Comparison of ENCODE assay signal across 7 cellular contexts in the genomic region with DNA sequence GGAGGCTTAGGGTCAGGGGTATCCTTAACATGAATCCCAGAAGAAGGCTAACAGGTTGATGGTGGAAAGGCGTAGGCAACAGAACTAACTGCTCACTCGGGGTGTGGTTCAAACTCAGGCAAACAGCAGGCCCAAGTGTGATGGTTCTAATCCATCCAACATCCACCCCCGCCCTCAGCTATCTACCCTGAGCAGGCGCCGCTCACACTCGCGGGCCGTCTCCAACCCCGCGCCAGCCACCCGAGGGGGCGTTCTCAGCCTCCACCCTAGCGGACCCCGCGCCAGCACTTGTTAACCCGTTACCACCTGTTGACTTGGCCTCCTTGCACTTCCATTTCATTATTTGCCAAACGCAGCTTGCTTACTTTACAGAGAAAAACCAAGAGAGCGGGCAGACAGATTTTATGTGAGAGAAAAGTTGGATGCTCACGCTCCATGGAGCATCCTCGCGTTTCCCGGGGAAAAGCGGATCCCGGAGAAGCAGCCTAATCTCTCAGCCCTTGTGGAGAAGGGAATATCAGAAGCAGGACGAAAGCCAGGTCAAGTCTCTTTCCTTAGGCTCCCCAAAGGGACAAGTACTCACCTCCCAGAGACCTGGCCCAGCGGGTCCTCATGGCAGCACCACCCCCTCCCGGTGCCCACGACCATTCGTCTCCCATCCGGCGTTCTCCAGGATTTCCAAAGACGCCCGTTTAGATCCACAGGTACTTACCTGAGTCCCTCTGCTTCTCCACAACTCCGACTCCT. TPM values are rescaled to one million over a fixed set of nuclear protein-coding genes. Genes with fewer than 3 reads are reported as not detected.
A peak's percentile ranks its signal among the peaks of the same experiment; 100 is the strongest.
DNase-seq lines count a peak whose midpoint lies in the region; ATAC-seq, FAIRE-seq and TF ChIP-seq lines count a peak whose summit lies in the region.

No MANE protein-coding gene starts in this region.

- peak overlapping the region; percentile 62; the same call in 1 of the 2 replicates for H3K4me3 ChIP-seq in HEK293 (ENCODE audit: low read depth, low read length)

- H3K4me1 ChIP-seq in HEK293 (ENCODE audit: control insufficient read depth, insufficient read depth, low read length) = no peaks in the 10 kb centered on the region; the same call in 1 of the 2 replicates

- peaks cover 21% of the 10 kb centered on the region for H3K27me3 Mint-ChIP-seq in WTC11 (ENCODE audit: low read depth)

- TF ChIP-seq CTCF in HEK293 (tag by site-specific recombination; IDR thresholded peaks at IDR 0.05) (no peak), WTC11 (IDR thresholded peaks at IDR 0.05) (no peak)

- peak overlapping the region; percentile 80 for H3K4me3 Mint-ChIP-seq in WTC11

- DNase-seq in WTC11 (ENCODE audit: low spot score) = peak; percentile 56
- peak; percentile 2 for DNase-seq in glomerular visceral epithelial cell (ENCODE audit: extremely low spot score)
- peak; percentile 53 for DNase-seq in pons (ENCODE audit: low spot score)
- DNase-seq in urothelium cell line (ENCODE audit: low spot score) = no peak
- DNase-seq in germinal center (ENCODE audit: low spot score) = no peak

- peaks cover 16% of the 10 kb centered on the region for H3K4me1 Mint-ChIP-seq in WTC11

- 0 out of 2 replicates have a peak, but pooled peaks cover 7% of the 10 kb centered on the region for H3K36me3 Mint-ChIP-seq in WTC11

- POLR2A ChIA-PET in HEK293 (lab: Yijun Ruan, JAX) (interaction anchor here (0.5 kb wide), 1 partner anchor 29 kb away, joined by 3 read pairs; no protein-coding TSS in a partner anchor), WTC11 (lab: Charles Lee) (no interaction called here)

- CTCF ChIA-PET in HEK293 (lab: Yijun Ruan, JAX) (no interaction called here), WTC11 (lab: Charles Lee) (no interaction called here)

- no peaks in the 10 kb centered on the region for H3K9me3 ChIP-seq in HEK293 (ENCODE audit: control insufficient read depth, insufficient read depth, low read depth, low read length)

- ATAC-seq in WTC11 (peak; percentile 17), GM19463 (IDR thresholded peaks at IDR 0.05; ENCODE audit: unreplicated experiment) (no peak)

- no peak overlapping the region for H3K27ac Mint-ChIP-seq in WTC11

- H3K36me3 ChIP-seq in HEK293 (ENCODE audit: control insufficient read depth in 2 of 2, insufficient read depth in 1 of 2, low read length in 2 of 2) = peaks cover 0 to 25% of the 10 kb centered on the region in 2 experiments; a peak in 1 of 3 replicates

- H3K9me3 Mint-ChIP-seq in WTC11 = no peaks in the 10 kb centered on the region

- no peak overlapping the region; the same call in 1 of the 2 replicates for H3K27ac ChIP-seq in HEK293 (ENCODE audit: extremely low read depth, low read depth, low read length)

- no peak for FAIRE-seq in urothelium cell line (lab: Jason Lieb, UNC)

TF ChIP-seq in HEK293, 187 proteins besides CTCF, POLR2A, EP300 and RAD21:
- TF ChIP-seq ZNF776 (tag by site-specific recombination; IDR thresholded peaks at IDR 0.05; ENCODE audit: borderline replicate concordance) (no peak), EGR2 (tag by site-specific recombination; IDR thresholded peaks at IDR 0.05; ENCODE audit: low read depth) (peak; percentile 32; the same call in 1 of the 2 replicates), SCRT1 (tag by site-specific recombination; IDR thresholded peaks at IDR 0.05; ENCODE audit: borderline replicate concordance) (peak; percentile 94), GLIS2 (tag by site-specific recombination; IDR thresholded peaks at IDR 0.05) (0 out of 2 replicates have a peak, but pooled peaks have one; percentile 20), SCRT2 (tag by site-specific recombination; IDR thresholded peaks at IDR 0.05) (peak; percentile 98), IKZF3 (tag by site-specific recombination; IDR thresholded peaks at IDR 0.05) (0 out of 2 replicates have a peak, but pooled peaks have one; percentile 32), ZNF10 (tag by site-specific recombination; IDR thresholded peaks at IDR 0.05) (0 out of 2 replicates have a peak, but pooled peaks have one; percentile 26), ZBTB17 (tag by site-specific recombination; IDR thresholded peaks at IDR 0.05) (peak; percentile 57), ZBTB48 (tag by site-specific recombination; IDR thresholded peaks at IDR 0.05) (no peak), ZFHX2 (tag by site-specific recombination; conservative IDR thresholded peaks at IDR 0.05) (peak; percentile 45), ZBTB20 (tag by site-specific recombination; IDR thresholded peaks at IDR 0.05) (no peak)

TF ChIP-seq in WTC11, 78 proteins besides CTCF, POLR2A, EP300 and RAD21:
- TF ChIP-seq ZNF263 (CRISPR knock-in tag; IDR thresholded peaks at IDR 0.05; ENCODE audit: low read depth) = no peak
- TF ChIP-seq GABPB1 (CRISPR knock-in tag; IDR thresholded peaks at IDR 0.05) = no peak
- TF ChIP-seq MLX (CRISPR knock-in tag; IDR thresholded peaks at IDR 0.05) = no peak
- TF ChIP-seq PRDM15 (CRISPR knock-in tag; IDR thresholded peaks at IDR 0.05) = 0 out of 2 replicates have a peak, but pooled peaks have one; percentile 9

RNA-seq across cellular contexts. Expression of gene SNCA, which starts 0.8 kb away (rescaled TPM):
- total RNA-seq in WTC11 (2021) = 14.6 to 16.1 TPM (median 15.0 TPM) in 3 replicates

RNA-seq across cellular contexts. Expression of gene MMRN1, which starts 58.5 kb away (rescaled TPM):
- total RNA-seq in WTC11 (2021) = 0.05 to 0.07 TPM in 2 of 3 replicates, not detected in the other

Comparison
In these comparisons a context has a peak if more than half of its experiments do, and no peak if none do; other contexts are left out.
1. DNase-seq: peak in WTC11 (single experiment), glomerular visceral epithelial cell (single experiment) and pons (single experiment); none in urothelium cell line (single experiment) and germinal center (single experiment).